23 cellular contexts compared by ENCODE assay signal in genomic region chr2:219902870-219903269, GRCh38.
DNase-seq lines count a peak whose midpoint lies in the region; ATAC-seq and TF ChIP-seq lines count a peak whose summit lies in the region.
"Had no signal": no experiment of that assay in that cellular context is flagged by ENCODE, and none has a peak within 500 bp of the region (broad histone marks: within the 10 kb centered on the region; RNA-seq: fewer than 3 reads in every experiment).

No MANE protein-coding gene starts in this region.

- DNase-seq in hepatocyte (ENCODE audit: low spot score) (peak; percentile 17), type B pancreatic cell (ENCODE audit: extremely low spot score, unreplicated experiment) (no peak), RPMI8226 (no peak), NCI-H2171 (lab: John Stamatoyannopoulos, UW) (no peak)
- DNase-seq: Caco-2; CD4-positive, alpha-beta T cell; DMS 273 treated with DMSO at 0.1 percent for 48 hours; DMS79 treated with DMSO at 0.1 percent for 48 hours; Karpas-422; NCI-H1694; NCI-H2081; NCI-H2171 treated with DMSO at 0.1 percent for 48 hours; NCI-H526; OCI-M1; SIG-M5; SK-N-SH had no signal

- H3K27me3 Mint-ChIP-seq in nephron (ENCODE audit: low read depth): peaks cover 8% of the 10 kb centered on the region
- H3K27me3 Mint-ChIP-seq in type B pancreatic cell: peaks cover 11% of the 10 kb centered on the region

- WGBS in hepatocyte (ENCODE audit: low lambda C conversion rate, missing lambda C conversion rate): 31% methylated on average over 3 of the region's 3 CpGs

- H3K9me3 Mint-ChIP-seq in nephron: peaks cover 7% of the 10 kb centered on the region
- peaks cover 5% of the 10 kb centered on the region for H3K9me3 Mint-ChIP-seq in type B pancreatic cell
- H3K9me3 Mint-ChIP-seq: CD4-positive, alpha-beta T cell had no signal

- H3K27ac ChIP-seq in HUES6 (ENCODE audit: low read depth, low read length) (no peak overlapping the region), hepatocyte (no peak overlapping the region)
- H3K27ac ChIP-seq: A549 had no signal

- H2AFZ ChIP-seq in hepatocyte: no peak overlapping the region

- no peak overlapping the region for H3K4me2 ChIP-seq in hepatocyte
- H3K4me2 ChIP-seq: A549, SK-N-SH had no signal

- H3K4me1 Mint-ChIP-seq in nephron: peaks cover 42% of the 10 kb centered on the region
- H3K4me1 Mint-ChIP-seq in type B pancreatic cell (ENCODE audit: unreplicated experiment): peaks cover 37% of the 10 kb centered on the region

- no peaks in the 10 kb centered on the region for H4K20me1 ChIP-seq in hepatocyte (ENCODE audit: insufficient read depth, poor library complexity, severe bottlenecking)

- H3K4me3 Mint-ChIP-seq in nephron (peak overlapping the region in 2 of 3 experiments; percentile 4 to 17), type B pancreatic cell (peak overlapping the region; percentile 51)
- H3K4me3 Mint-ChIP-seq: CD4-positive, alpha-beta T cell; IgD-negative memory B cell had no signal

- H3K4me1 ChIP-seq in HUES6 (ENCODE audit: control insufficient read depth, insufficient read depth, low read length): peaks cover 13% of the 10 kb centered on the region
- H3K4me1 ChIP-seq in hepatocyte (ENCODE audit: insufficient read depth): no peaks in the 10 kb centered on the region
- H3K4me1 ChIP-seq: A549, Caco-2 had no signal

- H3K27me3 ChIP-seq in HUES6 (ENCODE audit: control insufficient read depth, insufficient read depth, low read length) (no peaks in the 10 kb centered on the region), hepatocyte (no peaks in the 10 kb centered on the region)

- H3K36me3 ChIP-seq in HUES6 (ENCODE audit: control insufficient read depth, insufficient read depth, low read length) (no peaks in the 10 kb centered on the region), hepatocyte (replicated peaks; ENCODE audit: insufficient read depth, low read depth) (no peaks in the 10 kb centered on the region)

- no peaks in the 10 kb centered on the region for H3K9me2 ChIP-seq in hepatocyte (replicated peaks; ENCODE audit: insufficient read depth)
- H3K9me2 ChIP-seq: SK-N-SH had no signal

- H3K79me2 ChIP-seq in hepatocyte: no peaks in the 10 kb centered on the region

- H3K9me3 ChIP-seq in HUES6 (ENCODE audit: control insufficient read depth, insufficient read depth, low read depth, low read length) (peaks cover 2% of the 10 kb centered on the region; the same call in 1 of the 2 replicates), hepatocyte (ENCODE audit: low read depth) (no peaks in the 10 kb centered on the region)
- H3K9me3 ChIP-seq: A549, Caco-2, SK-N-SH had no signal

- peak overlapping the region; percentile 75 to 78 (median 77) for H3K27ac Mint-ChIP-seq in nephron
- no peak overlapping the region for H3K27ac Mint-ChIP-seq in type B pancreatic cell
- H3K27ac Mint-ChIP-seq: CD4-positive, alpha-beta T cell; IgD-negative memory B cell had no signal

- H3K4me3 ChIP-seq in HUES6 (ENCODE audit: low read depth, low read length) (no peak overlapping the region), hepatocyte (no peak overlapping the region)
- H3K4me3 ChIP-seq: A549, GM12878 had no signal

- H3K36me3 Mint-ChIP-seq in nephron (ENCODE audit: low read depth) (no peaks in the 10 kb centered on the region), type B pancreatic cell (no peaks in the 10 kb centered on the region)
- H3K36me3 Mint-ChIP-seq: IgD-negative memory B cell had no signal

- H3K9ac ChIP-seq in HUES6 (ENCODE audit: low read length): peak overlapping the region; percentile 13
- H3K9ac ChIP-seq: SK-N-SH had no signal

- TF ChIP-seq CTCF in hepatocyte (IDR thresholded peaks at IDR 0.05; ENCODE audit: poor library complexity) (no peak), nephron (IDR thresholded peaks at IDR 0.05; ENCODE audit: unreplicated experiment in 3 of 3) (no peak), type B pancreatic cell (conservative IDR thresholded peaks at IDR 0.05) (no peak)

- no peak for ATAC-seq in GM21529 (IDR thresholded peaks at IDR 0.05; ENCODE audit: unreplicated experiment)
- ATAC-seq: A549, GM12878, HCT116 had no signal
